8 cellular contexts compared by ENCODE assay signal in genomic region chr19:48836089-48837017, GRCh38. TPM values are rescaled to one million over a fixed set of nuclear protein-coding genes. Genes with fewer than 3 reads are reported as not detected.
A peak's percentile ranks its signal among the peaks of the same experiment; 100 is the strongest.
DNase-seq lines count a peak whose midpoint lies in the region; ATAC-seq and TF ChIP-seq lines count a peak whose summit lies in the region.

Gene HSD17B14 (minus strand): TSS chr19:48836491. CDS start chr19:48836411, 80 bp downstream.

- H3K27me3 ChIP-seq in Peyer's patch = no peaks in the 10 kb centered on the region

- peak within 1 kb of the TSS; percentile 97 for H3K4me3 Mint-ChIP-seq in endothelial cell (ENCODE audit: unreplicated experiment)

- peaks cover 0 to 17% (median 10%) of the 10 kb centered on the region in 4 donors for H3K4me1 ChIP-seq in Peyer's patch

- DNase-seq in ACHN = peak; percentile 44
- peak in 1 of 3 donors; percentile 55 for DNase-seq in Peyer's patch
- DNase-seq in endothelial cell (ENCODE audit: low spot score) = peak; percentile 59
- no peak for DNase-seq in mucosa of gallbladder (ENCODE audit: low spot score)
- DNase-seq in NCI-H2081 treated with DMSO at 0.1 percent for 48 hours (lab: John Stamatoyannopoulos, UW) = no peak

- peak within 1 kb of the TSS; percentile 12 to 50 (median 39) for H3K4me3 ChIP-seq in Peyer's patch

- in situ Hi-C loops in ACHN (cut with HindIII; ENCODE audit: low pct_ligation_motif_present, low pct_unique_long_range_greater_than_20kb, low sequenced_read_pairs) = no loop called here

- TF ChIP-seq POLR2A in Peyer's patch (IDR thresholded peaks at IDR 0.05) = no peak

- ATAC-seq in GM18511 (IDR thresholded peaks at IDR 0.05; ENCODE audit: unreplicated experiment) = peak; percentile 13
- ATAC-seq in GM18867 (IDR thresholded peaks at IDR 0.05; ENCODE audit: unreplicated experiment) = no peak
- no peak for ATAC-seq in GM18858 (IDR thresholded peaks at IDR 0.05; ENCODE audit: unreplicated experiment)

- peaks cover 11% of the 10 kb centered on the region for H3K36me3 Mint-ChIP-seq in endothelial cell (ENCODE audit: low read depth, unreplicated experiment)

- H3K9me3 Mint-ChIP-seq in endothelial cell (ENCODE audit: unreplicated experiment) = no peaks in the 10 kb centered on the region

- H3K27ac ChIP-seq in Peyer's patch = peak within 1 kb of the TSS; percentile 35 to 69 (median 50)

- peaks cover 6% of the 10 kb centered on the region for H3K27me3 Mint-ChIP-seq in endothelial cell (ENCODE audit: unreplicated experiment)

- no peaks in the 10 kb centered on the region for H3K36me3 ChIP-seq in Peyer's patch

- H3K4me1 Mint-ChIP-seq in endothelial cell (ENCODE audit: unreplicated experiment) = peaks cover 27% of the 10 kb centered on the region

- no peak for TF ChIP-seq CTCF in Peyer's patch (IDR thresholded peaks at IDR 0.05)
- TF ChIP-seq CTCF in endothelial cell (IDR thresholded peaks at IDR 0.05; ENCODE audit: unreplicated experiment) = peak; percentile 16

- peak within 1 kb of the TSS; percentile 97 for H3K27ac Mint-ChIP-seq in endothelial cell (ENCODE audit: unreplicated experiment)

- H3K9me3 ChIP-seq in Peyer's patch = no peaks in the 10 kb centered on the region

RNA-seq across cellular contexts. Expression of gene HSD17B14, which starts in this region (rescaled TPM):
- total RNA-seq in Peyer's patch (1 to 10 TPM in 3 of 4 donors, not detected in 1; 2.0 to 8.8 (median 2.8) TPM), endothelial cell (ENCODE audit: unreplicated experiment) (65.6 TPM), mucosa of gallbladder (10.6 TPM)

Comparison
In these comparisons a context has a peak if more than half of its experiments do, and no peak if none do; other contexts are left out.
1. DNase-seq: peak in ACHN (single experiment) and endothelial cell (single experiment); none in mucosa of gallbladder (single experiment) and NCI-H2081 treated with DMSO at 0.1 percent for 48 hours (single experiment).